Comparison of ENCODE assay signal across 8 cellular contexts in genomic region chr14:89701079-89702043, GRCh38.
DNase-seq lines count a peak whose midpoint lies in the region; TF ChIP-seq lines count a peak whose summit lies in the region.

No MANE protein-coding gene starts in this region.

- H3K4me3 ChIP-seq in HFF-Myc (replicated peaks; ENCODE audit: low read depth, low read length) (peak overlapping the region; percentile 40), retinal pigment epithelial cell (ENCODE audit: low read length) (peak overlapping the region; percentile 63)

- DNase-seq in ELR (ENCODE audit: low read depth) (peak; percentile 72), HFF-Myc (ENCODE audit: extremely low read depth, low read depth) (peak; percentile 37), NCI-H1092 treated with DMSO at 0.1 percent for 48 hours (lab: John Stamatoyannopoulos, UW) (peak; percentile 78), T-helper 22 cell (ENCODE audit: low read depth) (peak; percentile 73), astrocyte of the hippocampus (ENCODE audit: low read depth, low spot score) (peak; percentile 90), hypothalamus (lab: John Stamatoyannopoulos, UW) (peak in 50 of 51 donors; percentile 22 to 82 (median 65)), retinal pigment epithelial cell (ENCODE audit: low read depth) (no peak), amniotic stem cell (lab: John Stamatoyannopoulos, UW) (no peak)

- TF ChIP-seq CTCF in HFF-Myc (IDR thresholded peaks at IDR 0.05; ENCODE audit: low read depth, low read length, missing control alignments) (no peak), retinal pigment epithelial cell (conservative IDR thresholded peaks at IDR 0.05; ENCODE audit: low read depth, low read length) (no peak)

Comparison
In these comparisons a context has a peak if more than half of its experiments do, and no peak if none do; other contexts are left out.
1. DNase-seq: peak in ELR (single experiment), HFF-Myc (single experiment), NCI-H1092 treated with DMSO at 0.1 percent for 48 hours (single experiment), T-helper 22 cell (single experiment), astrocyte of the hippocampus (single experiment) and hypothalamus (50 of 51); none in retinal pigment epithelial cell (single experiment) and amniotic stem cell (single experiment).